ENCODE assay signal across 8 cellular contexts in the genomic region with DNA sequence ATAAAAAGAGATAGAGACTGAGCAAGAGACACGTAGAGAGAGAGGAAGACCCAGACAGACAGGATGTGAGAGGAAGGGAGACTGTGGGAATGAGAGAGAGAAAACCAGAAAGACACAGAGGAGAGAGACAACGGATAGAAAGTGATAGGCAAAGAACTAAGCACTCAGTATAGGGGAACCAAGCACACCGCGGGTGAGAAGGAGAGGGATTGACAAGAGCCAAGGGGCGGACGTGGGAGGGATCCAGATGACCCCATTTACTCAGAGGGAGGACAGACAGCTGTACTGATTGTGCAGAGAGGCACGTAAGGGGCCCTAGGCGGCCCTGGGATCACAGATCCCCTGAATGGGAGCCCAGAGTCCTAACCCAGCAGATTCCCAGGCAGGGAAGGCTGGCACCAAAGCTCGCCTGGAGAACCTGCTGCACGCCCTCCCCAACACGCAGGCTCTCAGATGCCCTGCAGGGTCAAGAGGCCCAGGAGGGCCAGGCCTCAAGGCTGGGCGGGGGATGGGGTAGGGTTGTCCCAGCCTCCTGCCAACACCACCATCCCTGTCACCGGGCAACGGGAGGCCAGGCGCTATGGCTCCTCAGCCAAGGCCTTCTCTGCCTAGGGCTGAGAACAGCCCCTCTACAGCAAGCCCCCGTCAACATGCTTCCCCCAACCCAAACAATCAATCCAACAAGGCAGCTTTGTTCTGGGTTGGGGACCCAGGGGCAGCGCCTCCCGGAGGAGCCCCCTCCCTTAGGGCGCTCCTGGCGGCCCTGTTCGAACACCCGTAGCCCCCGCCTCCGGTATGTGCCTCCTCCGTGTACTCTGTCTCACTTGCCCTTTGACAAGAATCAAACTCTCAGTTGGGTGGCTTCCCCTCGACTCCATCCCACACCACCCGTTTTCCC. TPM values are rescaled to one million over a fixed set of nuclear protein-coding genes. Genes with fewer than 3 reads are reported as not detected.
DNase-seq lines count a peak whose midpoint lies in the region; ATAC-seq and TF ChIP-seq lines count a peak whose summit lies in the region.

No MANE protein-coding gene starts in this region.

- H3K9me3 Mint-ChIP-seq in GM23338: peaks cover 3% of the 10 kb centered on the region; the same call in 1 of the 3 replicates
- no peaks in the 10 kb centered on the region for H3K9me3 Mint-ChIP-seq in activated T-helper 17 cell treated with anti-CD3 and anti-CD28 coated beads, Interleukin-2, amount 50 U/mL, for 72 hours

- H3K27ac ChIP-seq in GM23338 (ENCODE audit: low read depth): 0 out of 2 replicates have a peak overlapping the region, but pooled peaks have one; percentile 72
- H3K27ac ChIP-seq in thoracic aorta: peak overlapping the region; percentile 86 to 92

- H3K27me3 Mint-ChIP-seq in GM23338 (ENCODE audit: insufficient read depth, low read depth, poor library complexity): peaks cover 79% of the 10 kb centered on the region
- peaks cover 23% of the 10 kb centered on the region for H3K27me3 Mint-ChIP-seq in activated T-helper 17 cell treated with anti-CD3 and anti-CD28 coated beads, Interleukin-2, amount 50 U/mL, for 72 hours

- H3K4me3 ChIP-seq in BE2C (ENCODE audit: low read depth, low read length) (peak overlapping the region; percentile 69), GM23338 (peak overlapping the region; percentile 93), thoracic aorta (peak overlapping the region; percentile 82)

- H3K36me3 ChIP-seq in BE2C (no peaks in the 10 kb centered on the region; the same call in 1 of the 2 replicates), GM23338 (ENCODE audit: insufficient read depth) (no peaks in the 10 kb centered on the region), thoracic aorta (peaks cover 4% of the 10 kb centered on the region)

- H3K4me1 Mint-ChIP-seq in GM23338: peaks cover 23% of the 10 kb centered on the region
- peaks cover 9% of the 10 kb centered on the region for H3K4me1 Mint-ChIP-seq in activated T-helper 17 cell treated with anti-CD3 and anti-CD28 coated beads, Interleukin-2, amount 50 U/mL, for 72 hours

- H3K4me3 Mint-ChIP-seq in GM23338: peak overlapping the region; percentile 83
- peak overlapping the region; percentile 56 for H3K4me3 Mint-ChIP-seq in activated T-helper 17 cell treated with anti-CD3 and anti-CD28 coated beads, Interleukin-2, amount 50 U/mL, for 72 hours

- ATAC-seq in GM23338 (peak; percentile 9), thoracic aorta (ENCODE audit: insufficient number of reproducible peaks, low FRiP score, low read depth) (no peak), HG03521 (IDR thresholded peaks at IDR 0.05; ENCODE audit: unreplicated experiment) (no peak)
- ATAC-seq in activated T-helper 17 cell treated with anti-CD3 and anti-CD28 coated beads, Interleukin-2, amount 50 U/mL, for 72 hours (replicated peaks): no peak

- H3K9me2 ChIP-seq in GM23338 (ENCODE audit: insufficient read depth): no peaks in the 10 kb centered on the region

- no peaks in the 10 kb centered on the region for H3K27me3 ChIP-seq in BE2C
- peaks cover 92% of the 10 kb centered on the region for H3K27me3 ChIP-seq in GM23338 (ENCODE audit: insufficient read depth)
- H3K27me3 ChIP-seq in thoracic aorta (replicated peaks; ENCODE audit: insufficient read depth): no peaks in the 10 kb centered on the region

- no peaks in the 10 kb centered on the region for H3K4me1 ChIP-seq in BE2C
- peaks cover 19% of the 10 kb centered on the region for H3K4me1 ChIP-seq in GM23338 (ENCODE audit: insufficient read depth)
- H3K4me1 ChIP-seq in thoracic aorta (ENCODE audit: control insufficient read depth in 1 of 2, low read depth in 2 of 2): peaks cover 7 to 28% of the 10 kb centered on the region in 2 donors

- no peak for TF ChIP-seq CTCF in BE2C (IDR thresholded peaks at IDR 0.05; ENCODE audit: low read depth, low read length)
- TF ChIP-seq CTCF in GM23338 (conservative IDR thresholded peaks at IDR 0.05; ENCODE audit: low read depth in 2 of 2): no peak
- TF ChIP-seq CTCF in thoracic aorta (IDR thresholded peaks at IDR 0.05): no peak

- peak overlapping the region; percentile 54; the same call in 1 of the 2 replicates for H3K27ac Mint-ChIP-seq in GM23338
- peak overlapping the region; percentile 66 for H3K27ac Mint-ChIP-seq in activated T-helper 17 cell treated with anti-CD3 and anti-CD28 coated beads, Interleukin-2, amount 50 U/mL, for 72 hours

- peak overlapping the region; percentile 99 for H2AFZ ChIP-seq in GM23338

- peak; percentile 42 for DNase-seq in BE2C
- DNase-seq in GM23338 (ENCODE audit: low spot score): peak; percentile 59
- peak; percentile 63 for DNase-seq in islet precursor cell
- DNase-seq in thoracic aorta (ENCODE audit: low spot score): no peak
- no peak for DNase-seq in NCI-H2081 treated with DMSO at 0.1 percent for 48 hours (lab: John Stamatoyannopoulos, UW)
- no peak for DNase-seq in globus pallidus (ENCODE audit: low spot score)

- H3K9me3 ChIP-seq in BE2C (no peaks in the 10 kb centered on the region), thoracic aorta (no peaks in the 10 kb centered on the region)

- peaks cover 4% of the 10 kb centered on the region; the same call in 1 of the 3 replicates for H3K36me3 Mint-ChIP-seq in GM23338 (ENCODE audit: low read depth)
- H3K36me3 Mint-ChIP-seq in activated T-helper 17 cell treated with anti-CD3 and anti-CD28 coated beads, Interleukin-2, amount 50 U/mL, for 72 hours (ENCODE audit: low read depth): peaks cover 26% of the 10 kb centered on the region

- H3F3A ChIP-seq in GM23338 (replicated peaks; ENCODE audit: low read depth): peaks cover 3% of the 10 kb centered on the region

- no peaks in the 10 kb centered on the region; the same call in 1 of the 2 replicates for H4K20me1 ChIP-seq in GM23338 (replicated peaks; ENCODE audit: insufficient read depth)

- no peaks in the 10 kb centered on the region for H3K79me2 ChIP-seq in GM23338 (replicated peaks; ENCODE audit: insufficient read depth)

- peak overlapping the region; percentile 96 for H3K4me2 ChIP-seq in GM23338

TF ChIP-seq in GM23338, 12 proteins besides CTCF, POLR2A, EP300 and RAD21 (continues in another document):
- TF ChIP-seq, protein P1, sequence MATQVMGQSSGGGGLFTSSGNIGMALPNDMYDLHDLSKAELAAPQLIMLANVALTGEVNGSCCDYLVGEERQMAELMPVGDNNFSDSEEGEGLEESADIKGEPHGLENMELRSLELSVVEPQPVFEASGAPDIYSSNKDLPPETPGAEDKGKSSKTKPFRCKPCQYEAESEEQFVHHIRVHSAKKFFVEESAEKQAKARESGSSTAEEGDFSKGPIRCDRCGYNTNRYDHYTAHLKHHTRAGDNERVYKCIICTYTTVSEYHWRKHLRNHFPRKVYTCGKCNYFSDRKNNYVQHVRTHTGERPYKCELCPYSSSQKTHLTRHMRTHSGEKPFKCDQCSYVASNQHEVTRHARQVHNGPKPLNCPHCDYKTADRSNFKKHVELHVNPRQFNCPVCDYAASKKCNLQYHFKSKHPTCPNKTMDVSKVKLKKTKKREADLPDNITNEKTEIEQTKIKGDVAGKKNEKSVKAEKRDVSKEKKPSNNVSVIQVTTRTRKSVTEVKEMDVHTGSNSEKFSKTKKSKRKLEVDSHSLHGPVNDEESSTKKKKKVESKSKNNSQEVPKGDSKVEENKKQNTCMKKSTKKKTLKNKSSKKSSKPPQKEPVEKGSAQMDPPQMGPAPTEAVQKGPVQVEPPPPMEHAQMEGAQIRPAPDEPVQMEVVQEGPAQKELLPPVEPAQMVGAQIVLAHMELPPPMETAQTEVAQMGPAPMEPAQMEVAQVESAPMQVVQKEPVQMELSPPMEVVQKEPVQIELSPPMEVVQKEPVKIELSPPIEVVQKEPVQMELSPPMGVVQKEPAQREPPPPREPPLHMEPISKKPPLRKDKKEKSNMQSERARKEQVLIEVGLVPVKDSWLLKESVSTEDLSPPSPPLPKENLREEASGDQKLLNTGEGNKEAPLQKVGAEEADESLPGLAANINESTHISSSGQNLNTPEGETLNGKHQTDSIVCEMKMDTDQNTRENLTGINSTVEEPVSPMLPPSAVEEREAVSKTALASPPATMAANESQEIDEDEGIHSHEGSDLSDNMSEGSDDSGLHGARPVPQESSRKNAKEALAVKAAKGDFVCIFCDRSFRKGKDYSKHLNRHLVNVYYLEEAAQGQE (IDR thresholded peaks at IDR 0.05; ENCODE audit: unreplicated experiment): no peak
- TF ChIP-seq ZNF331 (CRISPR knock-in tag; IDR thresholded peaks at IDR 0.05; ENCODE audit: low read depth): no peak

RNA-seq across cellular contexts. Expression of a gene that starts 0.6 kb away (rescaled TPM):
- polyA plus RNA-seq in BE2C (2012; ENCODE audit: insufficient read depth, insufficient read length, low read depth): 15.9 TPM
- total RNA-seq in GM23338 (2014; rRNA removed; shearing (Covaris generic)): 12.2 and 14.9 TPM in 2 replicates
- 4.4 and 4.7 TPM in 2 replicates for polyA plus RNA-seq in GM23338 (2016; fragmentation: Nextera tagmentation; extraction: Ambion mirVana)
- 1 to 10 TPM; 2.0 to 4.4 TPM for total RNA-seq in activated T-helper 17 cell treated with anti-CD3 and anti-CD28 coated beads, Interleukin-2, amount 50 U/mL, for 72 hours
- total RNA-seq in thoracic aorta: 10 to 100 TPM; 16.6 to 24.9 TPM

RNA-seq across cellular contexts. Expression of a gene that starts 1.4 kb away (rescaled TPM):
- polyA plus RNA-seq in BE2C (2012; ENCODE audit: insufficient read depth, insufficient read length, low read depth): 5.1 TPM
- total RNA-seq in GM23338 (2014; rRNA removed; shearing (Covaris generic)): 14.6 and 15.5 TPM in 2 replicates
- 3.4 and 3.9 TPM in 2 replicates for polyA plus RNA-seq in GM23338 (2016; fragmentation: Nextera tagmentation; extraction: Ambion mirVana)
- total RNA-seq in activated T-helper 17 cell treated with anti-CD3 and anti-CD28 coated beads, Interleukin-2, amount 50 U/mL, for 72 hours: 10 to 100 TPM; 23.7 to 32.4 TPM
- total RNA-seq in thoracic aorta: 10 to 100 TPM; 17.6 to 23.1 TPM

RNA-seq across cellular contexts. Expression of a gene that starts 23.4 kb away (rescaled TPM):
- 52.4 TPM for polyA plus RNA-seq in BE2C (2012; ENCODE audit: insufficient read depth, insufficient read length, low read depth)
- total RNA-seq in GM23338 (2014; rRNA removed; shearing (Covaris generic)): 17.2 and 19.7 TPM in 2 replicates
- 17.8 and 19.5 TPM in 2 replicates for polyA plus RNA-seq in GM23338 (2016; fragmentation: Nextera tagmentation; extraction: Ambion mirVana)
- 10 to 100 TPM; 75.6 to 81.2 TPM for total RNA-seq in activated T-helper 17 cell treated with anti-CD3 and anti-CD28 coated beads, Interleukin-2, amount 50 U/mL, for 72 hours
- total RNA-seq in thoracic aorta: 10 to 100 TPM; 34.9 to 35.6 TPM

RNA-seq across cellular contexts. Expression of a gene that starts 23.7 kb away (rescaled TPM):
- 222 TPM for polyA plus RNA-seq in BE2C (2012; ENCODE audit: insufficient read depth, insufficient read length, low read depth)
- total RNA-seq in GM23338 (2014; rRNA removed; shearing (Covaris generic)): 89.4 and 105 TPM in 2 replicates
- polyA plus RNA-seq in GM23338 (2016; fragmentation: Nextera tagmentation; extraction: Ambion mirVana): 98.7 and 101 TPM in 2 replicates
- 100 to 1,000 TPM in 1 of 2 donors, 10 to 100 TPM in 1; 72.2 to 116 TPM for total RNA-seq in activated T-helper 17 cell treated with anti-CD3 and anti-CD28 coated beads, Interleukin-2, amount 50 U/mL, for 72 hours
- 100 to 1,000 TPM in 1 of 2 donors, 10 to 100 TPM in 1; 85.5 to 113 TPM for total RNA-seq in thoracic aorta

RNA-seq across cellular contexts. Expression of a gene that starts 27.1 kb away (rescaled TPM):
- 15.8 TPM for polyA plus RNA-seq in BE2C (2012; ENCODE audit: insufficient read depth, insufficient read length, low read depth)
- 0.52 and 0.74 TPM in 2 replicates for total RNA-seq in GM23338 (2014; rRNA removed; shearing (Covaris generic))
- polyA plus RNA-seq in GM23338 (2016; fragmentation: Nextera tagmentation; extraction: Ambion mirVana): 0.32 and 0.54 TPM in 2 replicates
- total RNA-seq in activated T-helper 17 cell treated with anti-CD3 and anti-CD28 coated beads, Interleukin-2, amount 50 U/mL, for 72 hours: under 1 TPM; 0.74 to 0.76 TPM
- total RNA-seq in thoracic aorta: 1 to 10 TPM in 1 of 2 donors, not detected in 1; 1.9 TPM

Comparison
In these comparisons a context has a peak if more than half of its experiments do, and no peak if none do; other contexts are left out.
1. DNase-seq: peak in BE2C (single experiment), GM23338 (single experiment) and islet precursor cell (single experiment); none in thoracic aorta (single experiment), NCI-H2081 treated with DMSO at 0.1 percent for 48 hours (single experiment) and globus pallidus (single experiment).
2. Peak in every context shown above with its lines, with median percentiles within 50 percentile points of each other: H3K4me3 ChIP-seq.